19 cellular contexts compared by ENCODE assay signal in genomic region chr3:57538465-57538864, GRCh38. TPM values are rescaled to one million over a fixed set of nuclear protein-coding genes. Genes with fewer than 3 reads are reported as not detected.
DNase-seq lines count a peak whose midpoint lies in the region; ATAC-seq and TF ChIP-seq lines count a peak whose summit lies in the region.
"Had no signal": no experiment of that assay in that cellular context is flagged by ENCODE, and none has a peak within 500 bp of the region (broad histone marks: within the 10 kb centered on the region; RNA-seq: fewer than 3 reads in every experiment).

No MANE protein-coding gene starts in this region.

- H3K36me3 ChIP-seq in esophagus (ENCODE audit: control insufficient read depth in 2 of 2, insufficient read depth in 2 of 2, low read length in 1 of 2) (no peaks in the 10 kb centered on the region), suprapubic skin (no peaks in the 10 kb centered on the region), MG63 (no peaks in the 10 kb centered on the region)

- DNase-seq in ELF-1 (ENCODE audit: low read depth, low spot score) (peak; percentile 31), LNCaP clone FGC (ENCODE audit: low read depth) (peak; percentile 81), suprapubic skin (ENCODE audit: low spot score in 2 of 2) (no peak), MG63 (no peak), medulla oblongata (ENCODE audit: extremely low spot score) (no peak)
- DNase-seq: AML-193; CD4-positive, alpha-beta T cell; GDM1; HCEC 1CT; HFFc6; KBM-7 had no signal

- H3K4me1 ChIP-seq in esophagus (ENCODE audit: control insufficient read depth in 2 of 2, insufficient read depth in 2 of 2, low read length in 1 of 2) (no peaks in the 10 kb centered on the region), suprapubic skin (no peaks in the 10 kb centered on the region)
- H3K4me1 ChIP-seq: A549 had no signal

- H3K27ac ChIP-seq in esophagus (ENCODE audit: low read depth in 2 of 2, low read length in 1 of 2) (peak overlapping the region; percentile 4 to 21), suprapubic skin (peak overlapping the region; percentile 29)
- H3K27ac ChIP-seq: A549, C4-2B had no signal

- no peak for ATAC-seq in GM19351 (IDR thresholded peaks at IDR 0.05; ENCODE audit: unreplicated experiment)
- ATAC-seq: A549, GM23338 had no signal

- peaks cover 0 to 3% of the 10 kb centered on the region in 2 donors for H3K27me3 ChIP-seq in esophagus (ENCODE audit: control insufficient read depth in 1 of 2, insufficient read depth in 2 of 2, low read length in 2 of 2)
- H3K27me3 ChIP-seq in suprapubic skin = no peaks in the 10 kb centered on the region
- H3K27me3 ChIP-seq in MG63 = no peaks in the 10 kb centered on the region

- no peaks in the 10 kb centered on the region for H3K9me3 ChIP-seq in esophagus (ENCODE audit: control insufficient read depth in 2 of 2, insufficient read depth in 1 of 2, low read depth in 1 of 2, low read length in 1 of 2)
- H3K9me3 ChIP-seq in suprapubic skin = no peaks in the 10 kb centered on the region
- no peaks in the 10 kb centered on the region for H3K9me3 ChIP-seq in MG63
- H3K9me3 ChIP-seq: A549, Caco-2 had no signal

- TF ChIP-seq CTCF in LNCaP clone FGC (IDR thresholded peaks at IDR 0.05; ENCODE audit: control insufficient read depth, extremely low read depth, insufficient read depth) (0 out of 2 replicates have a peak, but pooled peaks have one; percentile 21), suprapubic skin (IDR thresholded peaks at IDR 0.05) (no peak)

- 75 to 83% methylated on average over 3 of the region's 3 CpGs for WGBS in esophagus, 2 donors
- 67% methylated on average over 3 of the region's 3 CpGs for WGBS in suprapubic skin

- no peak for TF ChIP-seq EP300 in suprapubic skin (IDR thresholded peaks at IDR 0.05)

- H3K4me3 ChIP-seq in LNCaP clone FGC (ENCODE audit: low read depth, low read length) = no peak overlapping the region
- H3K4me3 ChIP-seq in esophagus (ENCODE audit: low read depth in 1 of 2, low read length in 2 of 2) = no peak overlapping the region
- no peak overlapping the region for H3K4me3 ChIP-seq in suprapubic skin
- no peak overlapping the region for H3K4me3 ChIP-seq in MG63
- H3K4me3 ChIP-seq: A549, GM23338 had no signal

- TF ChIP-seq POLR2A in suprapubic skin (IDR thresholded peaks at IDR 0.05) = no peak

RNA-seq across cellular contexts. Expression of gene DNAH12, which starts 5.7 kb away (rescaled TPM):
- polyA plus RNA-seq in esophagus = under 1 TPM; 0.06 to 0.24 TPM
- under 1 TPM in 1 of 4 donors, not detected in 3; 0.73 TPM for total RNA-seq in suprapubic skin
- not detected in 2 replicates for total RNA-seq in MG63 (2014; rRNA removed; shearing (Covaris generic); ENCODE audit: low replicate concordance)
- total RNA-seq: GM23338 had no signal
- polyA plus RNA-seq: BJ, GM23338, IgD-negative memory B cell had no signal

RNA-seq across cellular contexts. Expression of gene PDE12, which starts 17.6 kb away (rescaled TPM):
- polyA plus RNA-seq in esophagus = 1 to 10 TPM; 3.0 to 7.7 TPM
- 10 to 100 TPM; 19.6 to 28.7 (median 25.0) TPM for total RNA-seq in suprapubic skin
- 4.0 and 8.8 TPM in 2 replicates for total RNA-seq in MG63 (2014; rRNA removed; shearing (Covaris generic); ENCODE audit: low replicate concordance)

RNA-seq across cellular contexts. Expression of gene ARF4, which starts 58.7 kb away (rescaled TPM):
- 100 to 1,000 TPM in 1 of 2 donors, 10 to 100 TPM in 1; 74.8 to 113 TPM for polyA plus RNA-seq in esophagus
- 10 to 100 TPM; 50.9 to 72.1 (median 63.4) TPM for total RNA-seq in suprapubic skin
- total RNA-seq in MG63 (2014; rRNA removed; shearing (Covaris generic); ENCODE audit: low replicate concordance) = 120 and 159 TPM in 2 replicates

Comparison
In these comparisons a context has a peak if more than half of its experiments do, and no peak if none do; other contexts are left out.
1. DNase-seq: peak in ELF-1 (single experiment) and LNCaP clone FGC (single experiment); none in suprapubic skin (0 of 2), MG63 (single experiment) and medulla oblongata (single experiment).